Comparison of ENCODE assay signal across 18 cellular contexts in the genomic region with DNA sequence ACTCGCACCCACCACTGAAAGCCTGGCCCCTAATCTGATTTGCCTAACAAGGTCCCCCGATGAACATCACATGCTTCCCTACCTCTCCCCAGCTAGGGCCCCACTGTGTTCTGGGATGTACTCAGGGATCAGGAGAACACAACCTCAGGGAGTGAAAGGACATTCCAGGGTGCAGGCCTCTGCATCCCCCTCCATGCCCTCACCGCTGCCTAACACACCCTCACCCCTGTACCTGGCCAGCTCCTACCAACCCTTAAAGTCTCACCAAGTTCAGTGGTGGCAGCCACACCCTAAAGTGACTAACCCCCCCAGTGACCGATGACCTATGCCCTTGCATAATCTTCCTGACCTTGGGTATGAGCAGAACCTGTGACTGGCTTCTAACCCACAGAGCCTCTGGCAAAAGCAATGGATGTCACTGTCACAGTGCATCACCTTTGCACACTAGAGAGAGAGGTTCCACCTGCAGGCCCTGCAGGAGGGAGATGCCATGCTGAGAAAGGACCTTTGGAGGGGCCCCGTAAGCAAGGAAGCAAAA.
"Had no signal": no experiment of that assay in that cellular context is flagged by ENCODE, and none has a peak within 500 bp of the region (broad histone marks: within the 10 kb centered on the region; RNA-seq: fewer than 3 reads in every experiment).

No MANE protein-coding gene starts in this region.

- H3K9me3 ChIP-seq: colonic mucosa, mucosa of descending colon, psoas muscle, right lobe of liver, testis, uterus had no signal

- ATAC-seq: left colon; mucosa of descending colon; naive thymus-derived CD8-positive, alpha-beta T cell; psoas muscle; stimulated activated naive CD8-positive, alpha-beta T cell treated with anti-CD3 and anti-CD28 coated beads, Interleukin-15, Interleukin-2, amounts not matched to agents 100 U/mL and 50 U/mL, for 24 hours had no signal

- H3K27ac ChIP-seq: colonic mucosa, psoas muscle, right lobe of liver, testis had no signal

- H3K9me3 Mint-ChIP-seq: activated B cell treated with CpG ODN at 0.5 μM for 24 hours; naive thymus-derived CD8-positive, alpha-beta T cell had no signal

- H3K27ac Mint-ChIP-seq: activated B cell treated with CpG ODN at 0.5 μM for 24 hours had no signal

- H3K4me1 ChIP-seq: psoas muscle, testis had no signal

- H3K4me3 Mint-ChIP-seq: activated B cell treated with CpG ODN at 0.5 μM for 24 hours had no signal

- DNase-seq: activated B cell treated with CpG ODN at 0.5 μM for 24 hours; activated CD4-positive, alpha-beta T cell treated with anti-CD3 and anti-CD28 coated beads, Interleukin-2, amount 50 U/mL, for 1 hour; activated gamma-delta T cell treated with Interleukin-2 at 50 U/mL for 16 hours; caudate nucleus; colonic mucosa; effector CD4-positive, alpha-beta T cell; foreskin melanocyte; left colon; mucosa of descending colon; naive thymus-derived CD8-positive, alpha-beta T cell; occipital lobe; psoas muscle; right lobe of liver; stimulated activated naive CD8-positive, alpha-beta T cell treated with anti-CD3 and anti-CD28 coated beads, Interleukin-15, Interleukin-2, amounts not matched to agents 100 U/mL and 50 U/mL, for 24 hours; T-helper 1 cell; testis had no signal

- H3K27me3 ChIP-seq: colonic mucosa, testis, uterus had no signal

- H3K36me3 ChIP-seq: colonic mucosa, right lobe of liver, uterus had no signal

- H3K4me3 ChIP-seq: colonic mucosa, lung, mucosa of descending colon, psoas muscle, right lobe of liver, testis, uterus had no signal

- H3K36me3 Mint-ChIP-seq: naive thymus-derived CD8-positive, alpha-beta T cell had no signal
